In genomic region chr1:150661156-150661555, GRCh38 we compare ENCODE assay signal across 24 cellular contexts. TPM values are rescaled to one million over a fixed set of nuclear protein-coding genes. Genes with fewer than 3 reads are reported as not detected.
DNase-seq lines count a peak whose midpoint lies in the region; ATAC-seq, FAIRE-seq and TF ChIP-seq lines count a peak whose summit lies in the region.
"Had no signal": no experiment of that assay in that cellular context is flagged by ENCODE, and none has a peak within 500 bp of the region (broad histone marks: within the 10 kb centered on the region; RNA-seq: fewer than 3 reads in every experiment).

No MANE protein-coding gene starts in this region.

- H3K4me3 Mint-ChIP-seq in T-helper 2 cell treated with Interferon-gamma antibody and Interleukin-4, amounts not matched to agents 5 μg/mL and 100 μg/mL, for 36 hours: no peak overlapping the region
- H3K4me3 Mint-ChIP-seq: CD14-positive monocyte; CD4-positive, alpha-beta memory T cell had no signal

- POLR2A ChIA-PET in PC-9 (lab: Charles Lee; ENCODE audit: unreplicated experiment): interaction anchor here (0.6 kb wide), 1 partner anchor 99 kb away, joined by 4 read pairs; no protein-coding TSS in a partner anchor

- 16% methylated on average over 5 of the region's 5 CpGs for WGBS in mammary epithelial cell (ENCODE audit: low coverage, missing lambda C conversion rate)

- TF ChIP-seq POLR2A in GM18505 (IDR thresholded peaks at IDR 0.05; ENCODE audit: borderline replicate concordance, extremely low read depth, insufficient read depth, insufficient read length): no peak

- BruUV-seq in PC-9 (replicated peaks; lab: Mats Ljungman, UMichigan): TSS peak; percentile 6
- BruUV-seq in mammary epithelial cell (replicated peaks; lab: Mats Ljungman, UMichigan): no TSS peak

- peaks cover 4% of the 10 kb centered on the region for H3K4me1 Mint-ChIP-seq in T-helper 2 cell treated with Interferon-gamma antibody and Interleukin-4, amounts not matched to agents 5 μg/mL and 100 μg/mL, for 36 hours (ENCODE audit: low read depth)

- FAIRE-seq in D721Med (lab: Jason Lieb, UNC): peak; percentile 11
- FAIRE-seq: GM19239 had no signal

- H3K4me2 ChIP-seq in PC-9 (no peak overlapping the region), mammary epithelial cell (ENCODE audit: insufficient read depth, low read depth, low read length) (no peak overlapping the region)
- H3K4me2 ChIP-seq: BLaER1 had no signal

- no peak overlapping the region for H3K9ac ChIP-seq in mammary epithelial cell (ENCODE audit: insufficient read depth, low read length)
- H3K9ac ChIP-seq: BLaER1, GM23248 had no signal

- in situ Hi-C loops in mammary epithelial cell (cut with MboI; ENCODE audit: low sequenced_read_pairs in 2 of 2): no loop called here

- no peak for TF ChIP-seq CTCF in D721Med (IDR thresholded peaks at IDR 0.05; ENCODE audit: insufficient read depth, missing control alignments)
- TF ChIP-seq CTCF in PC-9 (conservative IDR thresholded peaks at IDR 0.05): no peak
- TF ChIP-seq CTCF in mammary epithelial cell (conservative IDR thresholded peaks at IDR 0.05 in 1 of 2, IDR thresholded peaks at IDR 0.05 in 1 of 2; ENCODE audit: extremely low read depth in 1 of 2, insufficient read depth in 1 of 2, low read depth in 1 of 2, low read length in 2 of 2): no peak

- peaks cover 12% of the 10 kb centered on the region; the same call in 1 of the 2 replicates for H3F3A ChIP-seq in PC-9 (ENCODE audit: insufficient read depth, low read depth)

- H3K36me3 ChIP-seq in PC-9 (ENCODE audit: low read depth) (peaks cover 36% of the 10 kb centered on the region), mammary epithelial cell (ENCODE audit: insufficient read depth, low read length) (peaks cover 6% of the 10 kb centered on the region)

- dilution Hi-C loops in mammary epithelial cell (cut with HindIII; ENCODE audit: low sequenced_read_pairs): no loop called here

- DNase-seq in D721Med (ENCODE audit: insufficient read length, low spot score) (no peak), PC-9 (no peak), mammary epithelial cell (peak; percentile 90), anterior cingulate cortex (lab: John Stamatoyannopoulos, UW) (no peak)
- DNase-seq in T-helper 2 cell treated with Interferon-gamma antibody and Interleukin-4, amounts not matched to agents 5 μg/mL and 100 μg/mL, for 36 hours (ENCODE audit: low spot score): no peak
- DNase-seq: 8988T; CD4-positive, alpha-beta memory T cell; DND-41; EL; GM23248; IMR-90 had no signal

- H2AFZ ChIP-seq in PC-9 (no peak overlapping the region), mammary epithelial cell (ENCODE audit: low read depth, low read length) (no peak overlapping the region)
- H2AFZ ChIP-seq: GM23248 had no signal

- H3K27me3 ChIP-seq in PC-9 (ENCODE audit: insufficient read depth, low read depth) (no peaks in the 10 kb centered on the region), mammary epithelial cell (ENCODE audit: insufficient read depth, low read length) (no peaks in the 10 kb centered on the region)
- H3K27me3 ChIP-seq: BLaER1 had no signal

- H4K20me1 ChIP-seq in PC-9 (ENCODE audit: insufficient read depth): no peaks in the 10 kb centered on the region
- no peaks in the 10 kb centered on the region for H4K20me1 ChIP-seq in mammary epithelial cell (ENCODE audit: insufficient read depth, low read length)
- H4K20me1 ChIP-seq: BLaER1 had no signal

- H3K79me2 ChIP-seq in PC-9 (ENCODE audit: low read depth): no peaks in the 10 kb centered on the region
- H3K79me2 ChIP-seq in mammary epithelial cell (ENCODE audit: insufficient read depth, low read length): no peaks in the 10 kb centered on the region

- CTCF ChIA-PET in PC-9 (lab: Charles Lee): no interaction called here
- CTCF ChIA-PET in mammary epithelial cell (lab: Charles Lee; ENCODE audit: low non-redundant PET): no interaction called here

- H3K27ac Mint-ChIP-seq in T-helper 2 cell treated with Interferon-gamma antibody and Interleukin-4, amounts not matched to agents 5 μg/mL and 100 μg/mL, for 36 hours: no peak overlapping the region

- no peaks in the 10 kb centered on the region for H3K9me2 ChIP-seq in PC-9 (ENCODE audit: insufficient read depth)

- no peak overlapping the region for H3K4me3 ChIP-seq in PC-9
- H3K4me3 ChIP-seq in mammary epithelial cell (replicated peaks in 1 of 3; ENCODE audit: insufficient read depth in 1 of 3, low read depth in 2 of 3, low read length in 3 of 3): no peak overlapping the region
- H3K4me3 ChIP-seq: BLaER1, GM12878, GM23248, HAP-1 had no signal

- H3K36me3 Mint-ChIP-seq in T-helper 2 cell treated with Interferon-gamma antibody and Interleukin-4, amounts not matched to agents 5 μg/mL and 100 μg/mL, for 36 hours (ENCODE audit: low read depth): peaks cover 27% of the 10 kb centered on the region

- H3K4me1 ChIP-seq in PC-9 (replicated peaks; ENCODE audit: insufficient read depth): no peaks in the 10 kb centered on the region
- peaks cover 14% of the 10 kb centered on the region for H3K4me1 ChIP-seq in mammary epithelial cell (ENCODE audit: insufficient read depth, low read length)
- H3K4me1 ChIP-seq: BLaER1, HAP-1 had no signal

- no peaks in the 10 kb centered on the region for H3K9me3 Mint-ChIP-seq in T-helper 2 cell treated with Interferon-gamma antibody and Interleukin-4, amounts not matched to agents 5 μg/mL and 100 μg/mL, for 36 hours
- H3K9me3 Mint-ChIP-seq: CD4-positive, alpha-beta memory T cell had no signal

- H3K27ac ChIP-seq in PC-9: no peak overlapping the region
- peak overlapping the region; percentile 73 for H3K27ac ChIP-seq in mammary epithelial cell (ENCODE audit: insufficient read depth, low read depth, low read length)
- H3K27ac ChIP-seq: BLaER1, GM23248 had no signal

- no peaks in the 10 kb centered on the region for H3K9me3 ChIP-seq in PC-9 (ENCODE audit: insufficient read depth, low read depth)
- H3K9me3 ChIP-seq in mammary epithelial cell (replicated peaks; ENCODE audit: insufficient read depth, low read length): peaks cover 2% of the 10 kb centered on the region
- H3K9me3 ChIP-seq: BLaER1, HAP-1 had no signal

- no peaks in the 10 kb centered on the region for H3K27me3 Mint-ChIP-seq in T-helper 2 cell treated with Interferon-gamma antibody and Interleukin-4, amounts not matched to agents 5 μg/mL and 100 μg/mL, for 36 hours (ENCODE audit: low read depth)
- H3K27me3 Mint-ChIP-seq: CD4-positive, alpha-beta memory T cell had no signal

- intact Hi-C loops in PC-9 (cut with micrococcal nuclease; ENCODE audit: unreplicated experiment): no loop called here
- intact Hi-C loops in mammary epithelial cell (cut with micrococcal nuclease): loop anchor here (1.0 kb wide), 1 partner anchor 36 kb away; the partner anchor contains the start of gene GOLPH3L

- ATAC-seq in esophagus mucosa (peak; percentile 60), GM18505 (IDR thresholded peaks at IDR 0.05; ENCODE audit: unreplicated experiment) (no peak), GM19324 (IDR thresholded peaks at IDR 0.05; ENCODE audit: low FRiP score, unreplicated experiment) (no peak)
- ATAC-seq: GM12878 had no signal

RNA-seq across cellular contexts. Expression of gene ENSA, which starts 31.7 kb away (rescaled TPM):
- 229 and 263 TPM in 2 replicates for total RNA-seq in PC-9 (2021)
- 100 to 1,000 TPM in 1 of 2 donors, 10 to 100 TPM in 1; 62.5 to 178 TPM for total RNA-seq in mammary epithelial cell
- polyA plus RNA-seq in mammary epithelial cell: 114 TPM
- polyA minus RNA-seq in mammary epithelial cell: 28.8 TPM
- total RNA-seq in esophagus mucosa: 329 TPM

RNA-seq across cellular contexts. Expression of gene GOLPH3L, which starts 35.8 kb away (rescaled TPM):
- total RNA-seq in PC-9 (2021): 36.5 and 52.7 TPM in 2 replicates
- 10 to 100 TPM; 11.7 to 22.4 TPM for total RNA-seq in mammary epithelial cell
- 12.5 TPM for polyA plus RNA-seq in mammary epithelial cell
- polyA minus RNA-seq in mammary epithelial cell: 6.2 TPM
- 30.2 TPM for total RNA-seq in esophagus mucosa

RNA-seq across cellular contexts. Expression of gene HORMAD1, which starts 59.5 kb away (rescaled TPM):
- total RNA-seq in PC-9 (2021) (not detected in 2 replicates), mammary epithelial cell (not detected), esophagus mucosa (11.1 TPM)
- polyA plus RNA-seq in mammary epithelial cell: not detected
- polyA minus RNA-seq in mammary epithelial cell: not detected
- total RNA-seq: A673, G401, GM23248, H4, HT1080, IMR-90 had no signal
- polyA plus RNA-seq: AG04450; CD4-positive, alpha-beta memory T cell; GM23248; IMR-90 had no signal

Comparison
In these comparisons a context has a peak if more than half of its experiments do, and no peak if none do; other contexts are left out.
1. RNA of gene HORMAD1, which starts 59.5 kb away (total RNA-seq): 11.1 TPM in esophagus mucosa (single experiment); not detected in PC-9 and not detected in mammary epithelial cell; every median in the first group is over 10 times any median in the second.